In genomic region chr13:51805313-51805712, GRCh38 we compare ENCODE assay signal across 1 cellular context.
TF ChIP-seq lines count a peak whose summit lies in the region.

No MANE protein-coding gene starts in this region.

TF ChIP-seq in H1, 55 proteins besides CTCF, POLR2A, EP300 and RAD21:
- no peak for TF ChIP-seq BACH1 (IDR thresholded peaks at IDR 0.05; ENCODE audit: low read length)
- TF ChIP-seq SIX5 (IDR thresholded peaks at IDR 0.05; ENCODE audit: low read depth, low read length) = no peak
- no peak for TF ChIP-seq CTBP2 (IDR thresholded peaks at IDR 0.05; ENCODE audit: borderline replicate concordance, insufficient read depth, insufficient read length, low read length)
- TF ChIP-seq RBBP5 (IDR thresholded peaks at IDR 0.05; ENCODE audit: borderline replicate concordance, low read depth, low read length) = no peak
- TF ChIP-seq KDM1A (IDR thresholded peaks at IDR 0.05; ENCODE audit: borderline replicate concordance, low read length) = no peak
- no peak for TF ChIP-seq ASH2L (IDR thresholded peaks at IDR 0.05; ENCODE audit: low read length)
- TF ChIP-seq ATF3 (IDR thresholded peaks at IDR 0.05; ENCODE audit: insufficient read depth, low read depth, low read length) = no peak
- no peak for TF ChIP-seq HDAC6 (IDR thresholded peaks at IDR 0.05; ENCODE audit: low read depth, low read length)
- TF ChIP-seq JUN (IDR thresholded peaks at IDR 0.05; ENCODE audit: low read depth, low read length) = no peak
- no peak for TF ChIP-seq NRF1 (IDR thresholded peaks at IDR 0.05; ENCODE audit: low read depth, low read length)
- TF ChIP-seq CBX5 (IDR thresholded peaks at IDR 0.05; ENCODE audit: low read depth, low read length) = no peak
- TF ChIP-seq CBX8 (IDR thresholded peaks at IDR 0.05; ENCODE audit: borderline replicate concordance, low read depth, low read length) = no peak
- TF ChIP-seq CREB1 (IDR thresholded peaks at IDR 0.05) = no peak
- no peak for TF ChIP-seq TBP (IDR thresholded peaks at IDR 0.05; ENCODE audit: low read depth, low read length)
- TF ChIP-seq BRCA1 (IDR thresholded peaks at IDR 0.05; ENCODE audit: low read depth, low read length) = no peak
- no peak for TF ChIP-seq CHD1 (IDR thresholded peaks at IDR 0.05; ENCODE audit: low read depth, low read length)
- TF ChIP-seq KDM4A (IDR thresholded peaks at IDR 0.05; ENCODE audit: low read depth, low read length, severe bottlenecking) = no peak
- no peak for TF ChIP-seq SP1 (IDR thresholded peaks at IDR 0.05; ENCODE audit: low read depth, low read length)
- TF ChIP-seq TAF1 (IDR thresholded peaks at IDR 0.05; ENCODE audit: low read depth, low read length) = no peak
